ENCODE assay signal across 27 cellular contexts in the genomic region with DNA sequence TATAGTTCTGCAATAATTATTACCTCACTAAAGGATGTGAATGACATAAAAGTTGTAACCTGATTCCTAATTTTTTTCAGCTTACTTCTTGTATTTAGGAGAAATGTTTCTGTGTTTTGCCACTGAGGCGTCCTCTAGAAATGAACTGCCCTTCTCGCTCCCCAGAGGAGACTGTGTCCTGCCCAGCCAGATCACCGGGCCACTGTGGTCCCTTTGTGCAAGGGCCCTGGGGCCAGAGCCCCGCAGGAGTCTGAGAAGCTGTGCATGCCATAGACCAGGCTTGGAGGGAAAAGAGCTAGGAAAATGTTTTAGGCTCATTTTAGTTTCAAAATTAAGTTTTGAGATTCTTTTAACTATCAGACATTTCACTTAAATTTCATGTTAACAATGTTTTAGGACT.
"Had no signal": no experiment of that assay in that cellular context is flagged by ENCODE, and none has a peak within 500 bp of the region (broad histone marks: within the 10 kb centered on the region; RNA-seq: fewer than 3 reads in every experiment).

No MANE protein-coding gene starts in this region.

- ATAC-seq: stimulated activated effector memory CD8-positive, alpha-beta T cell treated with anti-CD3 and anti-CD28 coated beads, Interleukin-12 subunit alpha, Interleukin-12 subunit beta, amount 100 ng/mL, for 72 hours; stimulated activated memory B cell treated with anti-CD40 and anti-IgM and Interleukin-4, amounts not matched to agents 10 μg/mL and 1 μg/mL and 100 μg/mL, for 72 hours; stimulated activated naive B cell treated with anti-CD40 and anti-IgM and Interleukin-4, amounts not matched to agents 10 μg/mL and 1 μg/mL and 100 μg/mL, for 72 hours; stimulated activated naive CD8-positive, alpha-beta T cell treated with anti-CD3 and anti-CD28 coated beads, Interleukin-15, amount 100 ng/mL, for 72 hours; stimulated activated naive CD8-positive, alpha-beta T cell treated with anti-CD3 and anti-CD28 coated beads, Interleukin-15, Interleukin-2, amounts not matched to agents 100 U/mL and 50 U/mL, for 24 hours; upper lobe of right lung had no signal

- H3K27me3 Mint-ChIP-seq: stimulated activated naive B cell treated with anti-CD40 and anti-IgM and Interleukin-4, amounts not matched to agents 10 μg/mL and 1 μg/mL and 100 μg/mL, for 72 hours; stimulated activated naive CD8-positive, alpha-beta T cell treated with anti-CD3 and anti-CD28 coated beads, Interleukin-15, amount 100 ng/mL, for 72 hours; stimulated activated naive CD8-positive, alpha-beta T cell treated with anti-CD3 and anti-CD28 coated beads, Interleukin-15, Interleukin-2, amounts not matched to agents 100 ng/mL and 50 ng/mL, for 24 hours; type B pancreatic cell had no signal

- H3K4me1 ChIP-seq: suprapubic skin, tibial artery, tibial nerve, transverse colon, upper lobe of right lung, uterus, vagina had no signal

- H3K36me3 Mint-ChIP-seq: stimulated activated effector memory CD8-positive, alpha-beta T cell treated with anti-CD3 and anti-CD28 coated beads, Interleukin-12 subunit alpha, Interleukin-12 subunit beta, amount 100 ng/mL, for 72 hours; stimulated activated memory B cell treated with anti-CD40 and anti-IgM and Interleukin-4, amounts not matched to agents 10 μg/mL and 1 μg/mL and 100 μg/mL, for 72 hours; stimulated activated naive B cell treated with anti-CD40 and anti-IgM and Interleukin-4, amounts not matched to agents 10 μg/mL and 1 μg/mL and 100 μg/mL, for 72 hours; type B pancreatic cell had no signal

- H3K27ac ChIP-seq: stomach, suprapubic skin, thoracic aorta, thyroid gland, tibial artery, tibial nerve, transverse colon, upper lobe of left lung, upper lobe of right lung, uterus, vagina had no signal

- H3K9me3 ChIP-seq: stomach, suprapubic skin, thoracic aorta, thyroid gland, tibial artery, tibial nerve, transverse colon, upper lobe of left lung, upper lobe of right lung, uterus, vagina had no signal

- H3K27ac Mint-ChIP-seq: stimulated activated effector memory CD8-positive, alpha-beta T cell treated with anti-CD3 and anti-CD28 coated beads, Interleukin-12 subunit alpha, Interleukin-12 subunit beta, amount 100 ng/mL, for 72 hours; stimulated activated memory B cell treated with anti-CD40 and anti-IgM and Interleukin-4, amounts not matched to agents 10 μg/mL and 1 μg/mL and 100 μg/mL, for 72 hours; stimulated activated naive B cell treated with anti-CD40 and anti-IgM and Interleukin-4, amounts not matched to agents 10 μg/mL and 1 μg/mL and 100 μg/mL, for 72 hours; stimulated activated naive CD8-positive, alpha-beta T cell treated with anti-CD3 and anti-CD28 coated beads, Interleukin-15, amount 100 ng/mL, for 72 hours; stimulated activated naive CD8-positive, alpha-beta T cell treated with anti-CD3 and anti-CD28 coated beads, Interleukin-15, Interleukin-2, amounts not matched to agents 100 ng/mL and 50 ng/mL, for 24 hours; type B pancreatic cell had no signal

- H3K4me3 Mint-ChIP-seq: stimulated activated effector memory CD8-positive, alpha-beta T cell treated with anti-CD3 and anti-CD28 coated beads, Interleukin-12 subunit alpha, Interleukin-12 subunit beta, amount 100 ng/mL, for 72 hours; stimulated activated memory B cell treated with anti-CD40 and anti-IgM and Interleukin-4, amounts not matched to agents 10 μg/mL and 1 μg/mL and 100 μg/mL, for 72 hours; stimulated activated naive B cell treated with anti-CD40 and anti-IgM and Interleukin-4, amounts not matched to agents 10 μg/mL and 1 μg/mL and 100 μg/mL, for 72 hours; stimulated activated naive CD8-positive, alpha-beta T cell treated with anti-CD3 and anti-CD28 coated beads, Interleukin-15, amount 100 ng/mL, for 72 hours; stimulated activated naive CD8-positive, alpha-beta T cell treated with anti-CD3 and anti-CD28 coated beads, Interleukin-15, Interleukin-2, amounts not matched to agents 100 ng/mL and 50 ng/mL, for 24 hours; type B pancreatic cell had no signal

- H3K27me3 ChIP-seq: stomach, suprapubic skin, thyroid gland, tibial artery, tibial nerve, transverse colon, upper lobe of left lung, upper lobe of right lung, uterus, vagina had no signal

- DNase-seq: stimulated activated CD4-positive, alpha-beta T cell treated with anti-CD3 and anti-CD28 coated beads, Interleukin-2, amount 100 ng/mL, for 48 hours; stimulated activated CD4-positive, alpha-beta T cell treated with anti-CD3 and anti-CD28 coated beads, Interleukin-4, amount 100 ng/mL, for 1 hour; stimulated activated CD4-positive, alpha-beta T cell treated with anti-CD3 and anti-CD28 coated beads, Interleukin-4, amount 100 ng/mL, for 24 hours; stimulated activated CD4-positive, alpha-beta T cell treated with anti-CD3 and anti-CD28 coated beads, Interleukin-4, amount 100 ng/mL, for 4 hours; stimulated activated CD8-positive, alpha-beta memory T cell treated with anti-CD3 and anti-CD28 coated beads, Interleukin-4, amount 100 ng/mL, for 48 hours; stimulated activated naive B cell treated with anti-CD40 and anti-IgM and Interleukin-4, amounts not matched to agents 10 μg/mL and 1 μg/mL and 100 μg/mL, for 72 hours; stimulated activated naive CD4-positive, alpha-beta T cell; stimulated activated naive CD4-positive, alpha-beta T cell treated with Interleukin-2 at 50 U/mL for 16 hours; stimulated activated naive CD8-positive, alpha-beta T cell treated with anti-CD3 and anti-CD28 coated beads, Interleukin-15, amount 100 ng/mL, for 72 hours; stimulated activated naive CD8-positive, alpha-beta T cell treated with anti-CD3 and anti-CD28 coated beads, Interleukin-15, Interleukin-2, amounts not matched to agents 100 U/mL and 50 U/mL, for 24 hours; stomach; substantia nigra; thyroid gland; tibial artery; transverse colon; trophoblast cell; upper lobe of left lung; upper lobe of right lung; uterus had no signal

- H3K4me3 ChIP-seq: stomach, suprapubic skin, thoracic aorta, thyroid gland, tibial artery, tibial nerve, transverse colon, upper lobe of left lung, upper lobe of right lung, uterus, vagina had no signal

- H3K4me1 Mint-ChIP-seq: stimulated activated effector memory CD8-positive, alpha-beta T cell treated with anti-CD3 and anti-CD28 coated beads, Interleukin-12 subunit alpha, Interleukin-12 subunit beta, amount 100 ng/mL, for 72 hours; stimulated activated memory B cell treated with anti-CD40 and anti-IgM and Interleukin-4, amounts not matched to agents 10 μg/mL and 1 μg/mL and 100 μg/mL, for 72 hours; stimulated activated naive B cell treated with anti-CD40 and anti-IgM and Interleukin-4, amounts not matched to agents 10 μg/mL and 1 μg/mL and 100 μg/mL, for 72 hours; stimulated activated naive CD8-positive, alpha-beta T cell treated with anti-CD3 and anti-CD28 coated beads, Interleukin-15, amount 100 ng/mL, for 72 hours had no signal

- H3K36me3 ChIP-seq: stomach, suprapubic skin, thoracic aorta, thyroid gland, tibial artery, tibial nerve, transverse colon, upper lobe of left lung, upper lobe of right lung, uterus, vagina had no signal

- H3K9me3 Mint-ChIP-seq: stimulated activated effector memory CD8-positive, alpha-beta T cell treated with anti-CD3 and anti-CD28 coated beads, Interleukin-12 subunit alpha, Interleukin-12 subunit beta, amount 100 ng/mL, for 72 hours; stimulated activated memory B cell treated with anti-CD40 and anti-IgM and Interleukin-4, amounts not matched to agents 10 μg/mL and 1 μg/mL and 100 μg/mL, for 72 hours; stimulated activated naive B cell treated with anti-CD40 and anti-IgM and Interleukin-4, amounts not matched to agents 10 μg/mL and 1 μg/mL and 100 μg/mL, for 72 hours; stimulated activated naive CD8-positive, alpha-beta T cell treated with anti-CD3 and anti-CD28 coated beads, Interleukin-15, amount 100 ng/mL, for 72 hours; stimulated activated naive CD8-positive, alpha-beta T cell treated with anti-CD3 and anti-CD28 coated beads, Interleukin-15, Interleukin-2, amounts not matched to agents 100 ng/mL and 50 ng/mL, for 24 hours; type B pancreatic cell had no signal
